10 cellular contexts compared by ENCODE assay signal in genomic region chr4:86032476-86033022, GRCh38.
A peak's percentile ranks its signal among the peaks of the same experiment; 100 is the strongest.
DNase-seq lines count a peak whose midpoint lies in the region; ATAC-seq lines count a peak whose summit lies in the region.
"Had no signal": no experiment of that assay in that cellular context is flagged by ENCODE, and none has a peak within 500 bp of the region (broad histone marks: within the 10 kb centered on the region; RNA-seq: fewer than 3 reads in every experiment).

No MANE protein-coding gene starts in this region.

- DNase-seq in H4 (ENCODE audit: low spot score) (peak; percentile 72), adipocyte (ENCODE audit: low read depth) (peak; percentile 95), globus pallidus (ENCODE audit: low spot score) (peak; percentile 17), germinal center (ENCODE audit: low spot score) (no peak)
- no peak for DNase-seq in activated naive CD4-positive, alpha-beta T cell treated with anti-CD3 and anti-CD28 coated beads, Interleukin-2, amount 10 ng/mL, durations not matched to agents 7 days and 5 days
- DNase-seq: activated T-cell treated with anti-CD3 and anti-CD28 coated beads for 4 hours, left colon had no signal

- H3K27ac Mint-ChIP-seq in stimulated activated memory B cell treated with anti-CD40 and anti-IgM and Interleukin-4, amounts not matched to agents 10 μg/mL and 1 μg/mL and 100 μg/mL, for 72 hours = no peak overlapping the region
- H3K27ac Mint-ChIP-seq in activated naive CD4-positive, alpha-beta T cell treated with anti-CD3 and anti-CD28 coated beads, Interleukin-2, amount 10 ng/mL, durations not matched to agents 7 days and 5 days = no peak overlapping the region

- H3K27me3 Mint-ChIP-seq in stimulated activated memory B cell treated with anti-CD40 and anti-IgM and Interleukin-4, amounts not matched to agents 10 μg/mL and 1 μg/mL and 100 μg/mL, for 72 hours = peaks cover 56% of the 10 kb centered on the region
- no peaks in the 10 kb centered on the region for H3K27me3 Mint-ChIP-seq in activated naive CD4-positive, alpha-beta T cell treated with anti-CD3 and anti-CD28 coated beads, Interleukin-2, amount 10 ng/mL, durations not matched to agents 7 days and 5 days

- H3K9me3 Mint-ChIP-seq in stimulated activated memory B cell treated with anti-CD40 and anti-IgM and Interleukin-4, amounts not matched to agents 10 μg/mL and 1 μg/mL and 100 μg/mL, for 72 hours = no peaks in the 10 kb centered on the region
- H3K9me3 Mint-ChIP-seq in activated naive CD4-positive, alpha-beta T cell treated with anti-CD3 and anti-CD28 coated beads, Interleukin-2, amount 10 ng/mL, durations not matched to agents 7 days and 5 days = no peaks in the 10 kb centered on the region

- H3K4me3 ChIP-seq in adipocyte (ENCODE audit: low read length) (peak overlapping the region; percentile 64), skeletal muscle satellite cell (ENCODE audit: low read length) (no peak overlapping the region)

- H3K4me1 Mint-ChIP-seq in stimulated activated memory B cell treated with anti-CD40 and anti-IgM and Interleukin-4, amounts not matched to agents 10 μg/mL and 1 μg/mL and 100 μg/mL, for 72 hours = peaks cover 5% of the 10 kb centered on the region
- H3K4me1 Mint-ChIP-seq in activated naive CD4-positive, alpha-beta T cell treated with anti-CD3 and anti-CD28 coated beads, Interleukin-2, amount 10 ng/mL, durations not matched to agents 7 days and 5 days = no peaks in the 10 kb centered on the region

- H3K4me3 Mint-ChIP-seq in stimulated activated memory B cell treated with anti-CD40 and anti-IgM and Interleukin-4, amounts not matched to agents 10 μg/mL and 1 μg/mL and 100 μg/mL, for 72 hours = no peak overlapping the region
- H3K4me3 Mint-ChIP-seq in activated naive CD4-positive, alpha-beta T cell treated with anti-CD3 and anti-CD28 coated beads, Interleukin-2, amount 10 ng/mL, durations not matched to agents 7 days and 5 days = no peak overlapping the region

- H3K36me3 Mint-ChIP-seq in stimulated activated memory B cell treated with anti-CD40 and anti-IgM and Interleukin-4, amounts not matched to agents 10 μg/mL and 1 μg/mL and 100 μg/mL, for 72 hours = no peaks in the 10 kb centered on the region
- no peaks in the 10 kb centered on the region for H3K36me3 Mint-ChIP-seq in activated naive CD4-positive, alpha-beta T cell treated with anti-CD3 and anti-CD28 coated beads, Interleukin-2, amount 10 ng/mL, durations not matched to agents 7 days and 5 days

- peak overlapping the region; percentile 80 for H3K9ac ChIP-seq in adipocyte (ENCODE audit: low read length)
- H3K9ac ChIP-seq in skeletal muscle satellite cell (ENCODE audit: low read depth, low read length) = peak overlapping the region; percentile 60

- H3K9me3 ChIP-seq in adipocyte (ENCODE audit: control insufficient read depth, low read length) = no peaks in the 10 kb centered on the region
- no peaks in the 10 kb centered on the region for H3K9me3 ChIP-seq in skeletal muscle satellite cell (replicated peaks; ENCODE audit: low read length)

- CTCF ChIA-PET in activated naive CD4-positive, alpha-beta T cell treated with anti-CD3 and anti-CD28 coated beads, Interleukin-2, amount 10 ng/mL, durations not matched to agents 7 days and 5 days (lab: Charles Lee) = interaction anchor here (1.6 kb wide), 1 partner anchor 13 kb away, joined by 3 read pairs; no protein-coding TSS in a partner anchor

- no peak for ATAC-seq in stimulated activated memory B cell treated with anti-CD40 and anti-IgM and Interleukin-4, amounts not matched to agents 10 μg/mL and 1 μg/mL and 100 μg/mL, for 72 hours
- no peak for ATAC-seq in HG03457 (IDR thresholded peaks at IDR 0.05; ENCODE audit: unreplicated experiment)
- ATAC-seq: left colon had no signal

- H3K4me1 ChIP-seq in adipocyte (ENCODE audit: control insufficient read depth, insufficient read depth, low read length) (peaks cover 31% of the 10 kb centered on the region), skeletal muscle satellite cell (ENCODE audit: control insufficient read depth, insufficient read depth, low read length) (peaks cover 48% of the 10 kb centered on the region)

- H3K27me3 ChIP-seq in adipocyte (replicated peaks; ENCODE audit: control insufficient read depth, insufficient read depth, low read length) = no peaks in the 10 kb centered on the region
- H3K27me3 ChIP-seq in skeletal muscle satellite cell (ENCODE audit: control insufficient read depth, insufficient read depth, low read length) = no peaks in the 10 kb centered on the region

- H3K36me3 ChIP-seq in adipocyte (ENCODE audit: control insufficient read depth, insufficient read depth, low read length, severe bottlenecking) (no peaks in the 10 kb centered on the region), skeletal muscle satellite cell (ENCODE audit: insufficient read depth, low read length) (no peaks in the 10 kb centered on the region)

- peak overlapping the region; percentile 68 for H3K4me2 ChIP-seq in skeletal muscle satellite cell (ENCODE audit: low read length)

Comparison
In these comparisons a context has a peak if more than half of its experiments do, and no peak if none do; other contexts are left out.
1. DNase-seq: peak in H4 (single experiment), adipocyte (single experiment) and globus pallidus (single experiment); none in activated naive CD4-positive, alpha-beta T cell treated with anti-CD3 and anti-CD28 coated beads, Interleukin-2, amount 10 ng/mL, durations not matched to agents 7 days and 5 days (single experiment) and germinal center (single experiment).